ENCODE assay signal across 1 cellular context in the genomic region with DNA sequence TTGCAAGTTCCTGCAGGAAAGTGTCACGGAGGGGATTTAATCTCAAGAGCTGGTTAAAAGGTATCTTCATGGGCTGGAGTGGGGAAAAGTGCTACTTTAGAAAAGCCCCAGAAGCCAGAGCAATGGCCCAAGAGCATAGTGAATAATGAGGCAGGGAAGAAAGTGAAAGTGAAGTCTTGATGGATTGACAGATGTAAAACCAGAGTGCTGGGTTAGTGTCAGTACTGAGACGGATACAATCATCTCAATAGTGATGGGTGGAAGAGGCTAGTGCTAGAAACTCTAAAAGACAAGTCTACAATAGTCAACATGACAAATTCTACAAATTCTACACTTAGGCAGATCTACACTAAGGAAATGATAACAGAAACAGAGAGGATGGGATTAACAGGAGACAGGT.
TF ChIP-seq lines count a peak whose summit lies in the region.

No MANE protein-coding gene starts in this region.

TF ChIP-seq in IMR-90, 13 proteins besides CTCF, POLR2A, EP300 and RAD21 (continued from another document):
- TF ChIP-seq, protein P1, sequence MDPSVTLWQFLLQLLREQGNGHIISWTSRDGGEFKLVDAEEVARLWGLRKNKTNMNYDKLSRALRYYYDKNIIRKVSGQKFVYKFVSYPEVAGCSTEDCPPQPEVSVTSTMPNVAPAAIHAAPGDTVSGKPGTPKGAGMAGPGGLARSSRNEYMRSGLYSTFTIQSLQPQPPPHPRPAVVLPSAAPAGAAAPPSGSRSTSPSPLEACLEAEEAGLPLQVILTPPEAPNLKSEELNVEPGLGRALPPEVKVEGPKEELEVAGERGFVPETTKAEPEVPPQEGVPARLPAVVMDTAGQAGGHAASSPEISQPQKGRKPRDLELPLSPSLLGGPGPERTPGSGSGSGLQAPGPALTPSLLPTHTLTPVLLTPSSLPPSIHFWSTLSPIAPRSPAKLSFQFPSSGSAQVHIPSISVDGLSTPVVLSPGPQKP (IDR thresholded peaks at IDR 0.05; ENCODE audit: borderline replicate concordance, low read depth, low read length), result no peak
- no peak for TF ChIP-seq CEBPB (IDR thresholded peaks at IDR 0.05; ENCODE audit: low read depth, low read length)
